13 cellular contexts compared by ENCODE assay signal in the genomic region with DNA sequence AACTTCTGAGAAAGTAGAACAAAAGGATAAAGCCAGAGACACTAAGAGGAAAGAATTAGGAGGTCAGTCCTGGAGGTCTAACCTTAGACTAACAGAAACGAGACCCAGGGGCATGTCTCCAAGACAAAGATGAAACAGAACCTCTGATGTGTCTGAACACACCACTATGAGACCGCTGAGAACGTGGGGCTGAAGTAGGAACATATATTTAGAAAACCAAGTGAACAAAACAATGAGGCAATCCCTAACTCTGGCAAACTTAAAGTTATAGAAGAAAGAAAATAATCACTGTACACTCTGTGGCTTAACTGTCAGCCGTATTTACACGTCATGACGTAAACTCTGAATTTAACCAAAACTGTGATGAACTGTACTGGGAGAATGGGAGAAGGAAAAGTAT. TPM values are rescaled to one million over a fixed set of nuclear protein-coding genes. Genes with fewer than 3 reads are reported as not detected.
DNase-seq lines count a peak whose midpoint lies in the region; ATAC-seq and TF ChIP-seq lines count a peak whose summit lies in the region.
"Had no signal": no experiment of that assay in that cellular context is flagged by ENCODE, and none has a peak within 500 bp of the region (broad histone marks: within the 10 kb centered on the region; RNA-seq: fewer than 3 reads in every experiment).

No MANE protein-coding gene starts in this region.

- no peak overlapping the region for H2BK5ac ChIP-seq in trophoblast cell (ENCODE audit: low read depth, low read length, poor library complexity)

- TF ChIP-seq CTCF in Caco-2 (IDR thresholded peaks at IDR 0.05; ENCODE audit: insufficient read depth in 1 of 2, low read depth in 1 of 2, low read length in 1 of 2, severe bottlenecking in 1 of 2, unreplicated experiment in 1 of 2) = no peak

- H3K4me1 ChIP-seq in Caco-2 (peaks cover 43% of the 10 kb centered on the region), trophoblast cell (ENCODE audit: control insufficient read depth in 1 of 2, insufficient read depth in 2 of 2, low read length in 2 of 2) (peaks cover 53 to 60% of the 10 kb centered on the region in 2 experiments)

- CTCF ChIA-PET in Caco-2 (lab: Charles Lee) = no interaction called here

- H4K91ac ChIP-seq in trophoblast cell (ENCODE audit: low read depth, low read length) = no peak overlapping the region

- peaks cover 42% of the 10 kb centered on the region for H3K4me1 Mint-ChIP-seq in Caco-2 (ENCODE audit: low read depth, unreplicated experiment)
- H3K4me1 Mint-ChIP-seq in activated T-helper 1 cell treated with anti-CD3 and anti-CD28 coated beads, Interleukin-12 subunit alpha, Interleukin-12 subunit beta, Interleukin-2, Interleukin-4 antibody, amounts not matched to agents 30 ng/mL and 10 ng/mL and 1 ng/mL, durations not matched to agents 14 hours and 24 hours and 36 hours (ENCODE audit: low read depth) = peaks cover 52% of the 10 kb centered on the region

- H4K8ac ChIP-seq in trophoblast cell (ENCODE audit: low read depth, low read length) = no peak overlapping the region

- H4K12ac ChIP-seq in trophoblast cell (ENCODE audit: low read depth, low read length) = no peak overlapping the region

- H2AFZ ChIP-seq in trophoblast cell (ENCODE audit: insufficient read depth, low read length, poor library complexity) = no peak overlapping the region

- no peak overlapping the region for H3K18ac ChIP-seq in trophoblast cell (ENCODE audit: low read length)

- H3K36me3 ChIP-seq in Caco-2 (ENCODE audit: control insufficient read depth, insufficient read depth, low read length) (peaks cover 2% of the 10 kb centered on the region), trophoblast cell (ENCODE audit: control insufficient read depth in 1 of 2, insufficient read depth in 2 of 2, low read length in 2 of 2) (peaks cover 36 to 46% of the 10 kb centered on the region in 2 experiments)

- no peak overlapping the region for H3K23ac ChIP-seq in trophoblast cell (ENCODE audit: low read length)

- WGBS in trophoblast cell (ENCODE audit: extremely low coverage, insufficient coverage, insufficient read length) = no CpG with 5 or more reads among the region's 6 CpGs

- no peak for ATAC-seq in GM18909 (IDR thresholded peaks at IDR 0.05; ENCODE audit: poor library complexity, unreplicated experiment)
- ATAC-seq: stimulated activated memory B cell treated with anti-CD40 and anti-IgM and Interleukin-4, amounts not matched to agents 10 μg/mL and 1 μg/mL and 100 μg/mL, for 72 hours had no signal

- H3K14ac ChIP-seq in trophoblast cell (ENCODE audit: low read length) = no peak overlapping the region

- H3K4me3 ChIP-seq in Caco-2 (ENCODE audit: low read depth, low read length) (no peak overlapping the region), trophoblast cell (ENCODE audit: low read depth, low read length) (no peak overlapping the region)
- H3K4me3 ChIP-seq: lung had no signal

- no peaks in the 10 kb centered on the region for H3K27me3 Mint-ChIP-seq in Caco-2 (ENCODE audit: insufficient read depth, unreplicated experiment)
- no peaks in the 10 kb centered on the region for H3K27me3 Mint-ChIP-seq in activated T-helper 1 cell treated with anti-CD3 and anti-CD28 coated beads, Interleukin-12 subunit alpha, Interleukin-12 subunit beta, Interleukin-2, Interleukin-4 antibody, amounts not matched to agents 30 ng/mL and 10 ng/mL and 1 ng/mL, durations not matched to agents 14 hours and 24 hours and 36 hours (ENCODE audit: insufficient read depth)
- H3K27me3 Mint-ChIP-seq: stimulated activated memory B cell treated with anti-CD40 and anti-IgM and Interleukin-4, amounts not matched to agents 10 μg/mL and 1 μg/mL and 100 μg/mL, for 72 hours had no signal

- no peak overlapping the region for H3K9ac ChIP-seq in trophoblast cell (ENCODE audit: low read length)

- POLR2A ChIA-PET in Caco-2 (lab: Charles Lee) = no interaction called here

- H3K79me2 ChIP-seq in trophoblast cell (ENCODE audit: control insufficient read depth, insufficient read depth, low read length, poor library complexity) = peaks cover 23% of the 10 kb centered on the region

- no peak overlapping the region for H3K4me3 Mint-ChIP-seq in Caco-2 (ENCODE audit: unreplicated experiment)
- H3K4me3 Mint-ChIP-seq in activated T-helper 1 cell treated with anti-CD3 and anti-CD28 coated beads, Interleukin-12 subunit alpha, Interleukin-12 subunit beta, Interleukin-2, Interleukin-4 antibody, amounts not matched to agents 30 ng/mL and 10 ng/mL and 1 ng/mL, durations not matched to agents 14 hours and 24 hours and 36 hours = no peak overlapping the region
- H3K4me3 Mint-ChIP-seq: CD14-positive monocyte; stimulated activated memory B cell treated with anti-CD40 and anti-IgM and Interleukin-4, amounts not matched to agents 10 μg/mL and 1 μg/mL and 100 μg/mL, for 72 hours had no signal

- H3K27ac ChIP-seq in trophoblast cell (ENCODE audit: low read depth, low read length) = peak overlapping the region; percentile 31
- H3K27ac ChIP-seq: HL-60 had no signal

- H3K9me3 ChIP-seq in Caco-2 (no peaks in the 10 kb centered on the region), trophoblast cell (ENCODE audit: insufficient read depth, low read depth, low read length) (no peaks in the 10 kb centered on the region)

- no peak overlapping the region for H2BK120ac ChIP-seq in trophoblast cell (ENCODE audit: insufficient read depth, low read length, poor library complexity)

- no peaks in the 10 kb centered on the region for H3K27me3 ChIP-seq in Caco-2 (replicated peaks; ENCODE audit: control insufficient read depth, insufficient read depth, low read length)
- H3K27me3 ChIP-seq in trophoblast cell (ENCODE audit: insufficient read depth, low read length) = no peaks in the 10 kb centered on the region

- intact Hi-C loops in Caco-2 (cut with micrococcal nuclease; ENCODE audit: unreplicated experiment) = no loop called here
- intact Hi-C loops in activated T-helper 1 cell treated with anti-CD3 and anti-CD28 coated beads, Interleukin-12 subunit alpha, Interleukin-12 subunit beta, Interleukin-2, Interleukin-4 antibody, amounts not matched to agents 30 ng/mL and 10 ng/mL and 1 ng/mL, durations not matched to agents 14 hours and 24 hours and 36 hours (cut with micrococcal nuclease) = no loop called here

- H3K4ac ChIP-seq in trophoblast cell (ENCODE audit: low read depth, low read length) = no peak overlapping the region

- H3K27ac Mint-ChIP-seq in Caco-2 (ENCODE audit: unreplicated experiment) = peak overlapping the region; percentile 30
- H3K27ac Mint-ChIP-seq in activated T-helper 1 cell treated with anti-CD3 and anti-CD28 coated beads, Interleukin-12 subunit alpha, Interleukin-12 subunit beta, Interleukin-2, Interleukin-4 antibody, amounts not matched to agents 30 ng/mL and 10 ng/mL and 1 ng/mL, durations not matched to agents 14 hours and 24 hours and 36 hours = peak overlapping the region; percentile 69
- H3K27ac Mint-ChIP-seq: CD14-positive monocyte; stimulated activated memory B cell treated with anti-CD40 and anti-IgM and Interleukin-4, amounts not matched to agents 10 μg/mL and 1 μg/mL and 100 μg/mL, for 72 hours had no signal

- BruUV-seq in Caco-2 (replicated peaks; lab: Mats Ljungman, UMichigan) = no TSS peak

- H3K36me3 Mint-ChIP-seq in Caco-2 (ENCODE audit: insufficient read depth, unreplicated experiment) = peaks cover 71% of the 10 kb centered on the region
- H3K36me3 Mint-ChIP-seq in activated T-helper 1 cell treated with anti-CD3 and anti-CD28 coated beads, Interleukin-12 subunit alpha, Interleukin-12 subunit beta, Interleukin-2, Interleukin-4 antibody, amounts not matched to agents 30 ng/mL and 10 ng/mL and 1 ng/mL, durations not matched to agents 14 hours and 24 hours and 36 hours (ENCODE audit: low read depth) = peaks cover 29% of the 10 kb centered on the region

- H3K79me1 ChIP-seq in trophoblast cell (ENCODE audit: low read length) = peaks cover 48% of the 10 kb centered on the region

- no peak for DNase-seq in Caco-2
- DNase-seq in activated T-helper 1 cell treated with anti-CD3 and anti-CD28 coated beads, Interleukin-12 subunit alpha, Interleukin-12 subunit beta, Interleukin-2, Interleukin-4 antibody, amounts not matched to agents 30 ng/mL and 10 ng/mL and 1 ng/mL, durations not matched to agents 14 hours and 24 hours and 36 hours (ENCODE audit: low spot score) = no peak
- peak; percentile 90 for DNase-seq in fibroblast of peridontal ligament (ENCODE audit: extremely low read depth)
- no peak for DNase-seq in trophoblast cell
- DNase-seq in retina = no peak
- no peak for DNase-seq in glomerular visceral epithelial cell (ENCODE audit: extremely low spot score)
- DNase-seq in NCI-H2171 (lab: John Stamatoyannopoulos, UW) = no peak
- DNase-seq: NCI-H1105 had no signal

- H2BK12ac ChIP-seq in trophoblast cell (ENCODE audit: low read length) = no peak overlapping the region

- H3K9me3 Mint-ChIP-seq in Caco-2 (ENCODE audit: unreplicated experiment) = no peaks in the 10 kb centered on the region
- H3K9me3 Mint-ChIP-seq in activated T-helper 1 cell treated with anti-CD3 and anti-CD28 coated beads, Interleukin-12 subunit alpha, Interleukin-12 subunit beta, Interleukin-2, Interleukin-4 antibody, amounts not matched to agents 30 ng/mL and 10 ng/mL and 1 ng/mL, durations not matched to agents 14 hours and 24 hours and 36 hours = no peaks in the 10 kb centered on the region
- H3K9me3 Mint-ChIP-seq: CD14-positive monocyte; stimulated activated memory B cell treated with anti-CD40 and anti-IgM and Interleukin-4, amounts not matched to agents 10 μg/mL and 1 μg/mL and 100 μg/mL, for 72 hours had no signal

- no peak overlapping the region for H2AK5ac ChIP-seq in trophoblast cell (ENCODE audit: low read length)

- no peak overlapping the region for H3K4me2 ChIP-seq in trophoblast cell (ENCODE audit: low read length)

RNA-seq across cellular contexts. Expression of gene KCTD10, which starts 17.9 kb away (rescaled TPM):
- 40.2 and 41.5 TPM in 2 replicates for total RNA-seq in Caco-2 (2022)
- total RNA-seq in activated T-helper 1 cell treated with anti-CD3 and anti-CD28 coated beads, Interleukin-12 subunit alpha, Interleukin-12 subunit beta, Interleukin-2, Interleukin-4 antibody, amounts not matched to agents 30 ng/mL and 10 ng/mL and 1 ng/mL, durations not matched to agents 14 hours and 24 hours and 36 hours = 48.3 and 51.2 TPM in 2 replicates
- 105 and 107 TPM in 2 replicates for polyA plus RNA-seq in trophoblast cell (2013)

RNA-seq across cellular contexts. Expression of gene UBE3B, which starts 18.2 kb away (rescaled TPM):
- 38.4 and 40.2 TPM in 2 replicates for total RNA-seq in Caco-2 (2022)
- total RNA-seq in activated T-helper 1 cell treated with anti-CD3 and anti-CD28 coated beads, Interleukin-12 subunit alpha, Interleukin-12 subunit beta, Interleukin-2, Interleukin-4 antibody, amounts not matched to agents 30 ng/mL and 10 ng/mL and 1 ng/mL, durations not matched to agents 14 hours and 24 hours and 36 hours = 28.7 and 29.3 TPM in 2 replicates
- 21.3 and 22.4 TPM in 2 replicates for polyA plus RNA-seq in trophoblast cell (2013)
